Comparison of ENCODE assay signal across 20 cellular contexts in genomic region chr10:477620-478019, GRCh38.
"Had no signal": no experiment of that assay in that cellular context is flagged by ENCODE, and none has a peak within 500 bp of the region (broad histone marks: within the 10 kb centered on the region; RNA-seq: fewer than 3 reads in every experiment).

No MANE protein-coding gene starts in this region.

- H3K27ac ChIP-seq: breast epithelium, pancreas, SJCRH30, vagina, VCaP had no signal

- H3K36me3 ChIP-seq: breast epithelium, pancreas, SJCRH30, transverse colon, vagina had no signal

- H3K4me1 ChIP-seq: breast epithelium had no signal

- H3K4me3 ChIP-seq: breast epithelium, gastroesophageal sphincter, lung, pancreas, SJCRH30, transverse colon, vagina had no signal

- DNase-seq: activated CD4-positive, alpha-beta T cell treated with anti-CD3 and anti-CD28 coated beads for 36 hours; activated effector memory CD4-positive, alpha-beta T cell treated with Interleukin-2 at 50 U/mL for 16 hours; activated naive CD4-positive, alpha-beta T cell treated with anti-CD3 and anti-CD28 coated beads, Interleukin-2, amount 50 U/mL, for 16 hours; activated T-cell treated with anti-CD3 and anti-CD28 coated beads, Interleukin-2, amount 50 U/mL, for 1 hour; anterior cingulate cortex; dermis blood vessel endothelial cell; erythroblast; pancreas; SJCRH30; stimulated activated CD4-positive, alpha-beta T cell treated with anti-CD3 and anti-CD28 coated beads, Interleukin-12 subunit alpha, Interleukin-12 subunit beta, amount 100 ng/mL, for 4 hours; stimulated activated CD4-positive, alpha-beta T cell treated with anti-CD3 and anti-CD28 coated beads, Interleukin-2, amount 100 ng/mL, for 24 hours; stimulated activated naive CD4-positive, alpha-beta T cell; SW 1271; transverse colon had no signal

- H3K27me3 ChIP-seq: breast epithelium, gastroesophageal sphincter, pancreas, SJCRH30, transverse colon, vagina had no signal

- H3K4me3 Mint-ChIP-seq: activated CD4-positive, alpha-beta T cell treated with anti-CD3 and anti-CD28 coated beads for 36 hours; mesothelial cell of epicardium had no signal

- ATAC-seq: activated CD4-positive, alpha-beta T cell treated with anti-CD3 and anti-CD28 coated beads for 36 hours; gastroesophageal sphincter; pancreas had no signal

- H3K27me3 Mint-ChIP-seq: activated CD4-positive, alpha-beta T cell treated with anti-CD3 and anti-CD28 coated beads for 36 hours had no signal

- H3K27ac Mint-ChIP-seq: activated CD4-positive, alpha-beta T cell treated with anti-CD3 and anti-CD28 coated beads for 36 hours had no signal

- H3K9me3 ChIP-seq: breast epithelium, gastroesophageal sphincter, pancreas, SJCRH30, transverse colon, vagina had no signal
